In genomic region chr4:8381814-8382581, GRCh38 we compare ENCODE assay signal across 15 cellular contexts. TPM values are rescaled to one million over a fixed set of nuclear protein-coding genes. Genes with fewer than 3 reads are reported as not detected.
A peak's percentile ranks its signal among the peaks of the same experiment; 100 is the strongest.
DNase-seq lines count a peak whose midpoint lies in the region; ATAC-seq and TF ChIP-seq lines count a peak whose summit lies in the region.
"Had no signal": no experiment of that assay in that cellular context is flagged by ENCODE, and none has a peak within 500 bp of the region (broad histone marks: within the 10 kb centered on the region; RNA-seq: fewer than 3 reads in every experiment).

No MANE protein-coding gene starts in this region.

- H3K27me3 Mint-ChIP-seq in chondrocyte (ENCODE audit: low read depth) = no peaks in the 10 kb centered on the region

- H3K27ac ChIP-seq in heart left ventricle (peak overlapping the region in 7 of 12 donors; percentile 77 to 96 (median 87)), lower lobe of right lung (no peak overlapping the region), spleen (no peak overlapping the region)
- H3K27ac ChIP-seq: Peyer's patch had no signal

- intact Hi-C loops in heart left ventricle (cut with DNase I) = loop anchor here in 1 of 10 donors (10.0 kb wide), 1 partner anchor 57 kb away; no protein-coding TSS in a partner anchor
- intact Hi-C loops in cardiac septum (cut with DNase I) = no loop called here
- intact Hi-C loops in lower lobe of right lung (cut with DNase I) = no loop called here
- intact Hi-C loops in spleen (cut with DNase I; ENCODE audit: low total_unique reads) = no loop called here

- no peak overlapping the region for H3K27ac Mint-ChIP-seq in chondrocyte (ENCODE audit: unreplicated experiment)

- ATAC-seq in heart left ventricle = no peak
- no peak for ATAC-seq in lower lobe of right lung

- no peak overlapping the region for H3K4me3 Mint-ChIP-seq in chondrocyte (ENCODE audit: unreplicated experiment)

- H3K4me3 ChIP-seq in heart left ventricle = no peak overlapping the region
- H3K4me3 ChIP-seq in lower lobe of right lung = no peak overlapping the region
- no peak overlapping the region for H3K4me3 ChIP-seq in spleen
- H3K4me3 ChIP-seq: Peyer's patch had no signal

- TF ChIP-seq POLR2A in heart left ventricle (IDR thresholded peaks at IDR 0.05) (no peak), spleen (IDR thresholded peaks at IDR 0.05) (no peak)

- peak in 1 of 5 donors; percentile 24 for DNase-seq in heart left ventricle
- DNase-seq in cardiac septum (ENCODE audit: low spot score) = no peak
- peak; percentile 89 for DNase-seq in chondrocyte (ENCODE audit: low spot score)
- peak; percentile 39 for DNase-seq in lower lobe of right lung
- peak; percentile 67 for DNase-seq in spleen
- no peak for DNase-seq in activated CD4-positive, alpha-beta T cell treated with anti-CD3 and anti-CD28 coated beads for 48 hours
- no peak for DNase-seq in GM03348 (ENCODE audit: low spot score)
- DNase-seq in putamen (ENCODE audit: low spot score) = no peak
- DNase-seq: DMS 273 treated with DMSO at 0.1 percent for 48 hours, GDM1, NCI-H1048, NCI-H1436 treated with DMSO at 0.1 percent for 48 hours, NCI-H2029 treated with DMSO at 0.1 percent for 48 hours, NCI-H774 had no signal

- H3K9me3 Mint-ChIP-seq in chondrocyte (ENCODE audit: low read depth) = no peaks in the 10 kb centered on the region

- H3K36me3 Mint-ChIP-seq in chondrocyte (ENCODE audit: low read depth) = peaks cover 21% of the 10 kb centered on the region

- H3K4me1 ChIP-seq in heart left ventricle (peaks cover 0 to 52% (median 16%) of the 10 kb centered on the region in 12 donors), lower lobe of right lung (peaks cover 6% of the 10 kb centered on the region), spleen (no peaks in the 10 kb centered on the region)
- H3K4me1 ChIP-seq: Peyer's patch had no signal

- H3K27me3 ChIP-seq in heart left ventricle (no peaks in the 10 kb centered on the region), lower lobe of right lung (ENCODE audit: low read depth) (no peaks in the 10 kb centered on the region), spleen (replicated peaks in 1 of 7) (no peaks in the 10 kb centered on the region)
- H3K27me3 ChIP-seq: Peyer's patch had no signal

- H3K9me3 ChIP-seq in heart left ventricle (no peaks in the 10 kb centered on the region), lower lobe of right lung (no peaks in the 10 kb centered on the region), spleen (no peaks in the 10 kb centered on the region)
- H3K9me3 ChIP-seq: Peyer's patch had no signal

- H3K36me3 ChIP-seq in heart left ventricle (peaks cover 0 to 45% (median 20%) of the 10 kb centered on the region in 9 donors), lower lobe of right lung (peaks cover 48% of the 10 kb centered on the region), spleen (peaks cover 0 to 92% (median 15%) of the 10 kb centered on the region in 6 donors)

- no peak for TF ChIP-seq CTCF in heart left ventricle (IDR thresholded peaks at IDR 0.05)
- no peak for TF ChIP-seq CTCF in chondrocyte (IDR thresholded peaks at IDR 0.05)
- no peak for TF ChIP-seq CTCF in lower lobe of right lung (IDR thresholded peaks at IDR 0.05)
- no peak for TF ChIP-seq CTCF in spleen (IDR thresholded peaks at IDR 0.05 in 8 of 11, conservative IDR thresholded peaks at IDR 0.05 in 3 of 11)

- 93 to 96% (median 96%) methylated on average over 14 to 28 of the region's 28 CpGs for WGBS in heart left ventricle, 4 donors
- WGBS in spleen, 5 donors = 91 to 97% (median 95%) methylated on average over 17 to 28 of the region's 28 CpGs

- peaks cover 14% of the 10 kb centered on the region for H3K4me1 Mint-ChIP-seq in chondrocyte (ENCODE audit: low read depth)

RNA-seq across cellular contexts. Expression of gene ACOX3, which starts 58.5 kb away (rescaled TPM):
- total RNA-seq in heart left ventricle (10 to 100 TPM; 18.8 to 51.6 (median 24.1) TPM), cardiac septum (29.3 TPM), chondrocyte (34.8 to 51.6 TPM (median 44.0 TPM) in 3 replicates), lower lobe of right lung (30.4 TPM), spleen (10 to 100 TPM; 16.1 to 26.5 (median 21.7) TPM)
- polyA plus RNA-seq in heart left ventricle (10 to 100 TPM; 16.9 to 27.0 TPM), spleen (10 to 100 TPM; 11.3 to 16.1 (median 15.0) TPM)

RNA-seq across cellular contexts. Expression of gene TRMT44, which starts 58.6 kb away (rescaled TPM):
- total RNA-seq in heart left ventricle (10 to 100 TPM in 1 of 9 donors, 1 to 10 TPM in 8; 7.6 to 11.7 (median 8.6) TPM), cardiac septum (9.0 TPM), chondrocyte (12.4 to 18.0 TPM (median 15.6 TPM) in 3 replicates), lower lobe of right lung (23.9 TPM), spleen (10 to 100 TPM; 18.9 to 28.3 (median 25.2) TPM)
- polyA plus RNA-seq in heart left ventricle (1 to 10 TPM; 6.1 to 6.7 TPM), spleen (1 to 10 TPM; 5.7 to 8.0 (median 5.9) TPM)

Comparison
In these comparisons a context has a peak if more than half of its experiments do, and no peak if none do; other contexts are left out.
1. DNase-seq: peak in chondrocyte (single experiment), lower lobe of right lung (single experiment) and spleen (single experiment); none in cardiac septum (single experiment), activated CD4-positive, alpha-beta T cell treated with anti-CD3 and anti-CD28 coated beads for 48 hours (single experiment), GM03348 (single experiment) and putamen (single experiment).
2. H3K27ac ChIP-seq: peak in heart left ventricle (7 of 12); none in lower lobe of right lung (single experiment) and spleen (0 of 8).